In the genomic region with DNA sequence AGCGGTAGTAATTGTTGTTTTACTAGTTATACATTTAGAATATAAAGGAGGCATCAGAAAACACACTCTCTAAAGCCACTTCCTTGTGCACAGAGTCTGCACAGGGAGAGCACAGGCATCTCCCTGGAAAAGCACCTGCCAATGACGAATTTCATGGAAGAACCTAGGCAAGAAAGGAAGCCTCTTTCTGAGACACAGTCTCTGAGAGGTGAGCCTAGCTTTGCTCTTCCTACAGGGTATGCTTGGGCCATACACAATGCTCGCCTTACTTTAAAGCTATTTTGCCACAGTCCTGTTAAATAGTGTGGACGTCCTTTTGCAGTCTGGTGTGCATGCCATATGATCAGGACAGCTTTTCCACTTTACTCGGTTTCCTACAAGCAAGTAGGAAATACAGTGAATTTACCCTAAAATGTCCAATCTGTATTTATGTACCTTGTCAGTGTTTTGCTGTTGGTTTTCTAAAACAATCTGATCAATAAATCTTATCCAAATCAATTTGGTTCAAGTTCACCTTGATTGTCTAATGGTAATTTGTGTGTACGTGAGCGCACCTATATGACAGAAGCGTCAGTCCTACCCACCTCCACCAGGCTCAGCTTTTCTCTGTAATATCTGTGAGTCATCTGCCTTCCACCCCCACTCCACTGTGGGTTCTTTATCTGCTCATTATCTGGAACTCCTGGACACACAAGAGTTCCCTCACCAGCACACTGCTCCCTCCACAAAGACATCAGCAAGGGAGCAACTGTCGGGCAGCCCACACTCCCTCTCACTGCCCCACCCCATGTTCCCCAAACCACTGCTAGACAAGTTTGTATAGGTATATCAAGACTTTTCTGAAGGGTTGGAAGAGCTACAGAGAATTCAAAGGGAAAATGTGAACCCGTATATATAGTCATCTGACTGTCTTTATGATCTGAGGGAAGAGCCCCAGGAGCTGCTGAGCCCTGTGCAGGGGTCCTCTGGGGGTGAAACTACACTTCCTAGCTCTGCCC, we compare ENCODE assay signal across 1 cellular context.
TF ChIP-seq lines count a peak whose summit lies in the region.

No MANE protein-coding gene starts in this region.

TF ChIP-seq in K562, 482 proteins besides CTCF, POLR2A, EP300 and RAD21 (continued from another document and continues in another):
- TF ChIP-seq, protein P1, sequence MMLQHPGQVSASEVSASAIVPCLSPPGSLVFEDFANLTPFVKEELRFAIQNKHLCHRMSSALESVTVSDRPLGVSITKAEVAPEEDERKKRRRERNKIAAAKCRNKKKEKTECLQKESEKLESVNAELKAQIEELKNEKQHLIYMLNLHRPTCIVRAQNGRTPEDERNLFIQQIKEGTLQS (IDR thresholded peaks at IDR 0.05), result peak; percentile 96
- TF ChIP-seq, protein P1 (CRISPR knock-in tag; conservative IDR thresholded peaks at IDR 0.05), result 0 out of 2 replicates have a peak, but pooled peaks have one; percentile 66
- TF ChIP-seq ZNF253 (CRISPR knock-in tag; conservative IDR thresholded peaks at IDR 0.05), result no peak
- TF ChIP-seq PHF8 (IDR thresholded peaks at IDR 0.05; ENCODE audit: borderline replicate concordance, low read length), result peak; percentile 32; the same call in 1 of the 2 replicates
- TF ChIP-seq KDM5B (IDR thresholded peaks at IDR 0.05; ENCODE audit: insufficient replicate concordance, low read depth, low read length), result peak; percentile 64
- TF ChIP-seq HNRNPLL (IDR thresholded peaks at IDR 0.05; ENCODE audit: low read depth, low read length, poor library complexity, severe bottlenecking), result peak; percentile 41
- peak; percentile 77 for TF ChIP-seq MTA2 (IDR thresholded peaks at IDR 0.05; ENCODE audit: low read depth)
- TF ChIP-seq ELF4 (CRISPR knock-in tag; IDR thresholded peaks at IDR 0.05), result no peak
- TF ChIP-seq, protein P2, sequence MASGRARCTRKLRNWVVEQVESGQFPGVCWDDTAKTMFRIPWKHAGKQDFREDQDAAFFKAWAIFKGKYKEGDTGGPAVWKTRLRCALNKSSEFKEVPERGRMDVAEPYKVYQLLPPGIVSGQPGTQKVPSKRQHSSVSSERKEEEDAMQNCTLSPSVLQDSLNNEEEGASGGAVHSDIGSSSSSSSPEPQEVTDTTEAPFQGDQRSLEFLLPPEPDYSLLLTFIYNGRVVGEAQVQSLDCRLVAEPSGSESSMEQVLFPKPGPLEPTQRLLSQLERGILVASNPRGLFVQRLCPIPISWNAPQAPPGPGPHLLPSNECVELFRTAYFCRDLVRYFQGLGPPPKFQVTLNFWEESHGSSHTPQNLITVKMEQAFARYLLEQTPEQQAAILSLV (tag; IDR thresholded peaks at IDR 0.05), result no peak
- peak in 1 of 3 experiments; percentile 19 for TF ChIP-seq YY1 (IDR thresholded peaks at IDR 0.05; ENCODE audit: borderline replicate concordance in 1 of 3, control insufficient read depth in 1 of 3, extremely low read depth in 1 of 3, insufficient read depth in 3 of 3, insufficient read length in 1 of 3, insufficient replicate concordance in 2 of 3, low read depth in 1 of 3, low read length in 2 of 3)
- TF ChIP-seq, protein P3, sequence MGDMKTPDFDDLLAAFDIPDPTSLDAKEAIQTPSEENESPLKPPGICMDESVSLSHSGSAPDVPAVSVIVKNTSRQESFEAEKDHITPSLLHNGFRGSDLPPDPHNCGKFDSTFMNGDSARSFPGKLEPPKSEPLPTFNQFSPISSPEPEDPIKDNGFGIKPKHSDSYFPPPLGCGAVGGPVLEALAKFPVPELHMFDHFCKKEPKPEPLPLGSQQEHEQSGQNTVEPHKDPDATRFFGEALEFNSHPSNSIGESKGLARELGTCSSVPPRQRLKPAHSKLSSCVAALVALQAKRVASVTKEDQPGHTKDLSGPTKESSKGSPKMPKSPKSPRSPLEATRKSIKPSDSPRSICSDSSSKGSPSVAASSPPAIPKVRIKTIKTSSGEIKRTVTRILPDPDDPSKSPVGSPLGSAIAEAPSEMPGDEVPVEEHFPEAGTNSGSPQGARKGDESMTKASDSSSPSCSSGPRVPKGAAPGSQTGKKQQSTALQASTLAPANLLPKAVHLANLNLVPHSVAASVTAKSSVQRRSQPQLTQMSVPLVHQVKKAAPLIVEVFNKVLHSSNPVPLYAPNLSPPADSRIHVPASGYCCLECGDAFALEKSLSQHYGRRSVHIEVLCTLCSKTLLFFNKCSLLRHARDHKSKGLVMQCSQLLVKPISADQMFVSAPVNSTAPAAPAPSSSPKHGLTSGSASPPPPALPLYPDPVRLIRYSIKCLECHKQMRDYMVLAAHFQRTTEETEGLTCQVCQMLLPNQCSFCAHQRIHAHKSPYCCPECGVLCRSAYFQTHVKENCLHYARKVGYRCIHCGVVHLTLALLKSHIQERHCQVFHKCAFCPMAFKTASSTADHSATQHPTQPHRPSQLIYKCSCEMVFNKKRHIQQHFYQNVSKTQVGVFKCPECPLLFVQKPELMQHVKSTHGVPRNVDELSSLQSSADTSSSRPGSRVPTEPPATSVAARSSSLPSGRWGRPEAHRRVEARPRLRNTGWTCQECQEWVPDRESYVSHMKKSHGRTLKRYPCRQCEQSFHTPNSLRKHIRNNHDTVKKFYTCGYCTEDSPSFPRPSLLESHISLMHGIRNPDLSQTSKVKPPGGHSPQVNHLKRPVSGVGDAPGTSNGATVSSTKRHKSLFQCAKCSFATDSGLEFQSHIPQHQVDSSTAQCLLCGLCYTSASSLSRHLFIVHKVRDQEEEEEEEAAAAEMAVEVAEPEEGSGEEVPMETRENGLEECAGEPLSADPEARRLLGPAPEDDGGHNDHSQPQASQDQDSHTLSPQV (IDR thresholded peaks at IDR 0.05), result peak; percentile 94
- TF ChIP-seq CAMTA2 (CRISPR knock-in tag; conservative IDR thresholded peaks at IDR 0.05), result peak; percentile 90; the same call in 1 of the 2 replicates
- TF ChIP-seq SAFB (IDR thresholded peaks at IDR 0.05; ENCODE audit: borderline replicate concordance, low read depth, low read length), result no peak
- no peak for TF ChIP-seq MCM5 (IDR thresholded peaks at IDR 0.05; ENCODE audit: low read depth)
- peak; percentile 91 for TF ChIP-seq CBFA2T3 (IDR thresholded peaks at IDR 0.05)
- TF ChIP-seq IRF2 (CRISPR knock-in tag; IDR thresholded peaks at IDR 0.05), result no peak
- TF ChIP-seq, protein P4, sequence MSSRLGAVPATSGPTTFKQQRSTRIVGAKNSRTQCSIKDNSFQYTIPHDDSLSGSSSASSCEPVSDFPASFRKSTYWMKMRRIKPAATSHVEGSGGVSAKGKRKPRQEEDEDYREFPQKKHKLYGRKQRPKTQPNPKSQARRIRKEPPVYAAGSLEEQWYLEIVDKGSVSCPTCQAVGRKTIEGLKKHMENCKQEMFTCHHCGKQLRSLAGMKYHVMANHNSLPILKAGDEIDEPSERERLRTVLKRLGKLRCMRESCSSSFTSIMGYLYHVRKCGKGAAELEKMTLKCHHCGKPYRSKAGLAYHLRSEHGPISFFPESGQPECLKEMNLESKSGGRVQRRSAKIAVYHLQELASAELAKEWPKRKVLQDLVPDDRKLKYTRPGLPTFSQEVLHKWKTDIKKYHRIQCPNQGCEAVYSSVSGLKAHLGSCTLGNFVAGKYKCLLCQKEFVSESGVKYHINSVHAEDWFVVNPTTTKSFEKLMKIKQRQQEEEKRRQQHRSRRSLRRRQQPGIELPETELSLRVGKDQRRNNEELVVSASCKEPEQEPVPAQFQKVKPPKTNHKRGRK (tag; IDR thresholded peaks at IDR 0.05), result no peak
- TF ChIP-seq, protein P5, sequence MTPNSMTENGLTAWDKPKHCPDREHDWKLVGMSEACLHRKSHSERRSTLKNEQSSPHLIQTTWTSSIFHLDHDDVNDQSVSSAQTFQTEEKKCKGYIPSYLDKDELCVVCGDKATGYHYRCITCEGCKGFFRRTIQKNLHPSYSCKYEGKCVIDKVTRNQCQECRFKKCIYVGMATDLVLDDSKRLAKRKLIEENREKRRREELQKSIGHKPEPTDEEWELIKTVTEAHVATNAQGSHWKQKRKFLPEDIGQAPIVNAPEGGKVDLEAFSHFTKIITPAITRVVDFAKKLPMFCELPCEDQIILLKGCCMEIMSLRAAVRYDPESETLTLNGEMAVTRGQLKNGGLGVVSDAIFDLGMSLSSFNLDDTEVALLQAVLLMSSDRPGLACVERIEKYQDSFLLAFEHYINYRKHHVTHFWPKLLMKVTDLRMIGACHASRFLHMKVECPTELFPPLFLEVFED (CRISPR knock-in tag; conservative IDR thresholded peaks at IDR 0.05), result no peak
- TF ChIP-seq HCFC1 (IDR thresholded peaks at IDR 0.05; ENCODE audit: low read depth, low read length), result peak; percentile 46
- no peak for TF ChIP-seq ZNF586 (CRISPR knock-in tag; conservative IDR thresholded peaks at IDR 0.05)
- TF ChIP-seq ARID1B (IDR thresholded peaks at IDR 0.05), result peak; percentile 97
- TF ChIP-seq CHD2 (IDR thresholded peaks at IDR 0.05; ENCODE audit: low read depth, low read length), result peak; percentile 56; the same call in 1 of the 2 replicates
- no peak for TF ChIP-seq ZNF311 (CRISPR knock-in tag; IDR thresholded peaks at IDR 0.05)
- peak; percentile 95 for TF ChIP-seq GATA2 (CRISPR knock-in tag; IDR thresholded peaks at IDR 0.05)
- peak; percentile 47; the same call in 1 of the 2 replicates for TF ChIP-seq TOE1 (IDR thresholded peaks at IDR 0.05; ENCODE audit: borderline replicate concordance)
- TF ChIP-seq TOE1 (CRISPR knock-in tag; IDR thresholded peaks at IDR 0.05; ENCODE audit: borderline replicate concordance, low read depth), result no peak
- no peak for TF ChIP-seq PHB (CRISPR knock-in tag; IDR thresholded peaks at IDR 0.05)
- peak; percentile 81 for TF ChIP-seq RBBP5 (IDR thresholded peaks at IDR 0.05; ENCODE audit: borderline replicate concordance, insufficient read depth, low read length, poor library complexity, severe bottlenecking)
- peak in 1 of 2 experiments; percentile 96; a peak in 2 of 4 replicates for TF ChIP-seq MCM7 (IDR thresholded peaks at IDR 0.05)
- TF ChIP-seq, protein P6, sequence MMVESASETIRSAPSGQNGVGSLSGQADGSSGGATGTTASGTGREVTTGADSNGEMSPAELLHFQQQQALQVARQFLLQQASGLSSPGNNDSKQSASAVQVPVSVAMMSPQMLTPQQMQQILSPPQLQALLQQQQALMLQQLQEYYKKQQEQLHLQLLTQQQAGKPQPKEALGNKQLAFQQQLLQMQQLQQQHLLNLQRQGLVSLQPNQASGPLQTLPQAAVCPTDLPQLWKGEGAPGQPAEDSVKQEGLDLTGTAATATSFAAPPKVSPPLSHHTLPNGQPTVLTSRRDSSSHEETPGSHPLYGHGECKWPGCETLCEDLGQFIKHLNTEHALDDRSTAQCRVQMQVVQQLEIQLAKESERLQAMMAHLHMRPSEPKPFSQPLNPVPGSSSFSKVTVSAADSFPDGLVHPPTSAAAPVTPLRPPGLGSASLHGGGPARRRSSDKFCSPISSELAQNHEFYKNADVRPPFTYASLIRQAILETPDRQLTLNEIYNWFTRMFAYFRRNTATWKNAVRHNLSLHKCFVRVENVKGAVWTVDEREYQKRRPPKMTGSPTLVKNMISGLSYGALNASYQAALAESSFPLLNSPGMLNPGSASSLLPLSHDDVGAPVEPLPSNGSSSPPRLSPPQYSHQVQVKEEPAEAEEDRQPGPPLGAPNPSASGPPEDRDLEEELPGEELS (CRISPR knock-in tag; IDR thresholded peaks at IDR 0.05; ENCODE audit: borderline replicate concordance), result no peak
- TF ChIP-seq PTBP1 (IDR thresholded peaks at IDR 0.05; ENCODE audit: low read depth, low read length), result no peak
- TF ChIP-seq U2AF1 (optimal IDR thresholded peaks at IDR 0.05; ENCODE audit: low read depth, low read length), result no peak
- TF ChIP-seq NEUROD1 (IDR thresholded peaks at IDR 0.05; ENCODE audit: borderline replicate concordance, low read depth, low read length, partially characterized antibody), result peak; percentile 97
- peak; percentile 81 for TF ChIP-seq CCNT2 (IDR thresholded peaks at IDR 0.05; ENCODE audit: borderline replicate concordance, extremely low read depth, insufficient read length, low read depth, low read length)
- peak; percentile 39; the same call in 1 of the 2 replicates for TF ChIP-seq HSF4 (CRISPR knock-in tag; IDR thresholded peaks at IDR 0.05; ENCODE audit: borderline replicate concordance)
- peak; percentile 99 for TF ChIP-seq JUN (IDR thresholded peaks at IDR 0.05; ENCODE audit: borderline replicate concordance, low read depth, low read length)
- peak; percentile 73; the same call in 1 of the 2 replicates for TF ChIP-seq JUN (CRISPR knock-in tag; IDR thresholded peaks at IDR 0.05; ENCODE audit: borderline replicate concordance)
- TF ChIP-seq MCM2 (IDR thresholded peaks at IDR 0.05; ENCODE audit: low read depth), result no peak
- 0 out of 2 replicates have a peak, but pooled peaks have one; percentile 46 for TF ChIP-seq ZNF76 (CRISPR knock-in tag; IDR thresholded peaks at IDR 0.05; ENCODE audit: borderline replicate concordance)
- TF ChIP-seq TBL1XR1 (IDR thresholded peaks at IDR 0.05; ENCODE audit: low read length in 2 of 2), result peak; percentile 94 to 97
- TF ChIP-seq TRIM24 (IDR thresholded peaks at IDR 0.05), result peak; percentile 84 to 94
- TF ChIP-seq, protein P7, sequence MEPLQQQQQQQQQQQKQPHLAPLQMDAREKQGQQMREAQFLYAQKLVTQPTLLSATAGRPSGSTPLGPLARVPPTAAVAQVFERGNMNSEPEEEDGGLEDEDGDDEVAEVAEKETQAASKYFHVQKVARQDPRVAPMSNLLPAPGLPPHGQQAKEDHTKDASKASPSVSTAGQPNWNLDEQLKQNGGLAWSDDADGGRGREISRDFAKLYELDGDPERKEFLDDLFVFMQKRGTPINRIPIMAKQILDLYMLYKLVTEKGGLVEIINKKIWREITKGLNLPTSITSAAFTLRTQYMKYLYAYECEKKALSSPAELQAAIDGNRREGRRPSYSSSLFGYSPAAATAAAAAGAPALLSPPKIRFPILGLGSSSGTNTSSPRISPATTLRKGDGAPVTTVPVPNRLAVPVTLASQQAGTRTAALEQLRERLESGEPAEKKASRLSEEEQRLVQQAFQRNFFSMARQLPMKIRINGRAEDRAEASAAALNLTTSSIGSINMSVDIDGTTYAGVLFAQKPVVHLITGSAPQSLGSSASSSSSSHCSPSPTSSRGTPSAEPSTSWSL (CRISPR knock-in tag; IDR thresholded peaks at IDR 0.05; ENCODE audit: borderline replicate concordance), result no peak
- TF ChIP-seq, protein P8, sequence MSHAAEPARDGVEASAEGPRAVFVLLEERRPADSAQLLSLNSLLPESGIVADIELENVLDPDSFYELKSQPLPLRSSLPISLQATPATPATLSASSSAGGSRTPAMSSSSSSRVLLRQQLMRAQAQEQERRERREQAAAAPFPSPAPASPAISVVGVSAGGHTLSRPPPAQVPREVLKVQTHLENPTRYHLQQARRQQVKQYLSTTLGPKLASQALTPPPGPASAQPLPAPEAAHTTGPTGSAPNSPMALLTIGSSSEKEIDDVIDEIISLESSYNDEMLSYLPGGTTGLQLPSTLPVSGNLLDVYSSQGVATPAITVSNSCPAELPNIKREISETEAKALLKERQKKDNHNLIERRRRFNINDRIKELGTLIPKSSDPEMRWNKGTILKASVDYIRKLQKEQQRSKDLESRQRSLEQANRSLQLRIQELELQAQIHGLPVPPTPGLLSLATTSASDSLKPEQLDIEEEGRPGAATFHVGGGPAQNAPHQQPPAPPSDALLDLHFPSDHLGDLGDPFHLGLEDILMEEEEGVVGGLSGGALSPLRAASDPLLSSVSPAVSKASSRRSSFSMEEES (CRISPR knock-in tag; IDR thresholded peaks at IDR 0.05), result no peak
